In genomic region chr22:19757140-19757984, GRCh38 we compare ENCODE assay signal across 8 cellular contexts. TPM values are rescaled to one million over a fixed set of nuclear protein-coding genes. Genes with fewer than 3 reads are reported as not detected.
A peak's percentile ranks its signal among the peaks of the same experiment; 100 is the strongest.
DNase-seq lines count a peak whose midpoint lies in the region; ATAC-seq, FAIRE-seq and TF ChIP-seq lines count a peak whose summit lies in the region.

No MANE protein-coding gene starts in this region.

- peaks cover 0 to 5% (median 0%) of the 10 kb centered on the region in 8 donors for H3K9me3 Mint-ChIP-seq in CD4-positive, alpha-beta memory T cell
- peaks cover 12% of the 10 kb centered on the region for H3K9me3 Mint-ChIP-seq in astrocyte (ENCODE audit: unreplicated experiment)
- no peaks in the 10 kb centered on the region for H3K9me3 Mint-ChIP-seq in natural killer cell treated with Interleukin-12 subunit alpha and Interleukin-12 subunit beta and Interleukin-15 and Interleukin-18, amount 100 ng/mL, for 72 hours

- H3K36me3 Mint-ChIP-seq in CD4-positive, alpha-beta memory T cell: no peaks in the 10 kb centered on the region
- peaks cover 5% of the 10 kb centered on the region for H3K36me3 Mint-ChIP-seq in astrocyte (ENCODE audit: low read depth, unreplicated experiment)
- H3K36me3 Mint-ChIP-seq in natural killer cell treated with Interleukin-12 subunit alpha and Interleukin-12 subunit beta and Interleukin-15 and Interleukin-18, amount 100 ng/mL, for 72 hours: peaks cover 9% of the 10 kb centered on the region

- intact Hi-C loops in CD4-positive, alpha-beta memory T cell (cut with micrococcal nuclease): loop anchor here (5.0 kb wide), 1 partner anchor 135 kb away; no protein-coding TSS in a partner anchor

- H4K20me1 ChIP-seq in astrocyte (ENCODE audit: insufficient read depth, low read length): peaks cover 23% of the 10 kb centered on the region

- peaks cover 20 to 42% (median 30%) of the 10 kb centered on the region in 4 donors for H3K4me1 Mint-ChIP-seq in CD4-positive, alpha-beta memory T cell
- peaks cover 5% of the 10 kb centered on the region for H3K4me1 Mint-ChIP-seq in astrocyte (ENCODE audit: low read depth, unreplicated experiment)
- peaks cover 12 to 20% of the 10 kb centered on the region in 2 donors for H3K4me1 Mint-ChIP-seq in natural killer cell treated with Interleukin-12 subunit alpha and Interleukin-12 subunit beta and Interleukin-15 and Interleukin-18, amount 100 ng/mL, for 72 hours (ENCODE audit: low read depth in 2 of 2)

- H3K4me1 ChIP-seq in CD4-positive, alpha-beta memory T cell (ENCODE audit: insufficient read depth, low read length): peaks cover 33% of the 10 kb centered on the region
- H3K4me1 ChIP-seq in astrocyte (ENCODE audit: insufficient read depth, low read length): peaks cover 6% of the 10 kb centered on the region

- H3K79me2 ChIP-seq in astrocyte (ENCODE audit: insufficient read depth, low read length): no peaks in the 10 kb centered on the region

- H3K36me3 ChIP-seq in CD4-positive, alpha-beta memory T cell (ENCODE audit: insufficient read depth, low read length): no peaks in the 10 kb centered on the region
- no peaks in the 10 kb centered on the region for H3K36me3 ChIP-seq in astrocyte (ENCODE audit: insufficient read depth, low read length)

- H3K9me3 ChIP-seq in CD4-positive, alpha-beta memory T cell (ENCODE audit: control insufficient read depth in 1 of 2, low read length in 2 of 2): no peaks in the 10 kb centered on the region
- H3K9me3 ChIP-seq in astrocyte (ENCODE audit: insufficient read depth, low read depth, low read length): no peaks in the 10 kb centered on the region

- TF ChIP-seq CTCF in astrocyte (IDR thresholded peaks at IDR 0.05; ENCODE audit: insufficient read depth, low read depth, low read length): no peak

- peaks cover 42 to 43% of the 10 kb centered on the region in 2 donors for H3K27me3 Mint-ChIP-seq in CD4-positive, alpha-beta memory T cell
- H3K27me3 Mint-ChIP-seq in astrocyte (ENCODE audit: low read depth, unreplicated experiment): peaks cover 65% of the 10 kb centered on the region
- H3K27me3 Mint-ChIP-seq in natural killer cell treated with Interleukin-12 subunit alpha and Interleukin-12 subunit beta and Interleukin-15 and Interleukin-18, amount 100 ng/mL, for 72 hours: peaks cover 36 to 43% of the 10 kb centered on the region in 2 donors

- no peak for ATAC-seq in natural killer cell treated with Interleukin-12 subunit alpha and Interleukin-12 subunit beta and Interleukin-15 and Interleukin-18, amount 100 ng/mL, for 72 hours
- ATAC-seq in GM18867 (IDR thresholded peaks at IDR 0.05; ENCODE audit: unreplicated experiment) (no peak), GM18520 (IDR thresholded peaks at IDR 0.05; ENCODE audit: unreplicated experiment) (no peak)

- H3K27ac ChIP-seq in CD4-positive, alpha-beta memory T cell (ENCODE audit: low read depth, low read length): no peak overlapping the region
- H3K27ac ChIP-seq in astrocyte (ENCODE audit: low read depth, low read length): no peak overlapping the region

- H3K27ac Mint-ChIP-seq in CD4-positive, alpha-beta memory T cell: peak overlapping the region in 1 of 7 donors; percentile 68
- H3K27ac Mint-ChIP-seq in astrocyte (ENCODE audit: unreplicated experiment): peak overlapping the region; percentile 87
- no peak overlapping the region for H3K27ac Mint-ChIP-seq in natural killer cell treated with Interleukin-12 subunit alpha and Interleukin-12 subunit beta and Interleukin-15 and Interleukin-18, amount 100 ng/mL, for 72 hours

- H3K9ac ChIP-seq in astrocyte (ENCODE audit: low read length): no peak overlapping the region

- H3K4me3 Mint-ChIP-seq in CD4-positive, alpha-beta memory T cell: peak overlapping the region in 7 of 8 donors; percentile 35 to 88 (median 74)
- H3K4me3 Mint-ChIP-seq in astrocyte (ENCODE audit: unreplicated experiment): no peak overlapping the region
- peak overlapping the region; percentile 15 for H3K4me3 Mint-ChIP-seq in natural killer cell treated with Interleukin-12 subunit alpha and Interleukin-12 subunit beta and Interleukin-15 and Interleukin-18, amount 100 ng/mL, for 72 hours

- H3K4me2 ChIP-seq in astrocyte (ENCODE audit: low read length): peak overlapping the region; percentile 30

- H2AFZ ChIP-seq in astrocyte (ENCODE audit: low read depth, low read length): no peak overlapping the region

- DNase-seq in CD4-positive, alpha-beta memory T cell: no peak
- DNase-seq in Kasumi-1 (lab: John Stamatoyannopoulos, UW) (peak; percentile 52 to 64), astrocyte (ENCODE audit: low read depth) (no peak), COLO829 (ENCODE audit: low spot score) (no peak), DMS79 treated with DMSO at 0.1 percent for 48 hours (lab: John Stamatoyannopoulos, UW) (no peak)
- DNase-seq in natural killer cell treated with Interleukin-12 subunit alpha and Interleukin-12 subunit beta and Interleukin-15 and Interleukin-18, amount 100 ng/mL, for 72 hours (ENCODE audit: low spot score): no peak

- POLR2A ChIA-PET in CD4-positive, alpha-beta memory T cell (lab: Charles Lee; ENCODE audit: partially characterized antibody): interaction anchor here (1.0 kb wide), 1 partner anchor 153 kb away, joined by 8 read pairs; no protein-coding TSS in a partner anchor

- CTCF ChIA-PET in CD4-positive, alpha-beta memory T cell (lab: Charles Lee; ENCODE audit: partially characterized antibody): interaction anchor here (0.8 to 5.8 kb wide), 10 partner anchors 27 to 158 kb away, joined by 3 to 61 read pairs (median 4); no protein-coding TSS in a partner anchor

- peaks cover 22% of the 10 kb centered on the region for H3K27me3 ChIP-seq in CD4-positive, alpha-beta memory T cell (ENCODE audit: insufficient read depth, low read length)
- peaks cover 80% of the 10 kb centered on the region for H3K27me3 ChIP-seq in astrocyte (ENCODE audit: insufficient read depth, low read length)

- no peak for FAIRE-seq in astrocyte (lab: Jason Lieb, UNC)

- H3K4me3 ChIP-seq in CD4-positive, alpha-beta memory T cell (ENCODE audit: low read length in 2 of 2): peak overlapping the region in 1 of 2 donors; percentile 47
- no peak overlapping the region for H3K4me3 ChIP-seq in astrocyte (ENCODE audit: insufficient read depth, low read depth, low read length)

RNA-seq across cellular contexts. Expression of gene TBX1, which starts 3.2 kb away (rescaled TPM):
- not detected for total RNA-seq in CD4-positive, alpha-beta memory T cell
- polyA plus RNA-seq in CD4-positive, alpha-beta memory T cell: not detected
- 2.0 and 6.8 TPM in 2 replicates for total RNA-seq in astrocyte
- 1 to 10 TPM; 1.1 to 2.9 TPM for total RNA-seq in natural killer cell treated with Interleukin-12 subunit alpha and Interleukin-12 subunit beta and Interleukin-15 and Interleukin-18, amount 100 ng/mL, for 72 hours

RNA-seq across cellular contexts. Expression of gene GP1BB, which starts 34.0 kb away (rescaled TPM):
- not detected for total RNA-seq in CD4-positive, alpha-beta memory T cell
- not detected for polyA plus RNA-seq in CD4-positive, alpha-beta memory T cell
- total RNA-seq in astrocyte: 0.95 and 2.8 TPM in 2 replicates
- total RNA-seq in natural killer cell treated with Interleukin-12 subunit alpha and Interleukin-12 subunit beta and Interleukin-15 and Interleukin-18, amount 100 ng/mL, for 72 hours: not detected

RNA-seq across cellular contexts. Expression of gene SEPTIN5, which starts 43.1 kb away (rescaled TPM):
- total RNA-seq in CD4-positive, alpha-beta memory T cell: not detected
- polyA plus RNA-seq in CD4-positive, alpha-beta memory T cell: not detected
- total RNA-seq in astrocyte: 7.3 and 8.6 TPM in 2 replicates
- not detected for total RNA-seq in natural killer cell treated with Interleukin-12 subunit alpha and Interleukin-12 subunit beta and Interleukin-15 and Interleukin-18, amount 100 ng/mL, for 72 hours

Comparison
In these comparisons a context has a peak if more than half of its experiments do, and no peak if none do; other contexts are left out.
1. DNase-seq: peak in Kasumi-1 (2 of 2); none in CD4-positive, alpha-beta memory T cell (0 of 5), astrocyte (single experiment), natural killer cell treated with Interleukin-12 subunit alpha and Interleukin-12 subunit beta and Interleukin-15 and Interleukin-18, amount 100 ng/mL, for 72 hours (single experiment), COLO829 (single experiment) and DMS79 treated with DMSO at 0.1 percent for 48 hours (single experiment).